ENCODE assay signal across 1 cellular context in the genomic region with DNA sequence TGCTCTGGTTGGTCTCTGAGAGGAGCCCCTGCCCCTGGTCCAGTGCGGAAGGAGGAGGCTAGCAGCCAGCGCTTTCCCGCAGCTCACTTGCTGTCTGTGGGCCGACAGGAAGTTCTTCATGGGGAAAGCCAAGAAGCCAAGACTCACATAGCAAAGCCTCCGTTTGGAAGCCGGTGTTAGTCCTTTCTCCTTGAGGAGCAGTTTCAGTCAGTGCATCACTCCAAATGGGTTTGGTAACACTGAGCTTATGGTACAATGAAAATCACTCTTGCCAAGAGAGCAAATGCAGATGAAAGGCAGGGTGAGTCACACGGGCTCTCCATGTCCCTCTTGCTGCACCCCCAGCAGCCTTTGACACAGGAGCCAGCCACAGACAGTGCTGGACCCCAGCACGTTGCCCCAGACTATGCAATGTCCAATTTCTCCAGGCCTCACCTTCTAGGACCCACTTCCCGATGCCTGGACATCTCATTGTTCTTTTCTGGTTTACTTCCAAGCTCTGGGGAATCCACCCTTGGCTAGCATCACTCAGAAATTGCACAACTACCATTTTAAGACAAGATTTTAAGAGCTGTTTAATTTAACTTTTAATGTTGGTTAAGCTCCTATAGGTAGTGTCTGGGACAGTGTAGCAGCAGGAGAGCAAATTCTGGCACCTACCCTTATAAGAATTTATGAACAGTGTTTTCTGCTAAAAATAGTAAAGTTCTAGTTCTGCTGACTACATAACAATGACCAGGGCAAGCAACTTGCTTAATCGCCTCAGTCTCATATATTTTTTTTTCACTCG.
TF ChIP-seq lines count a peak whose summit lies in the region.

No MANE protein-coding gene starts in this region.

TF ChIP-seq in HepG2, 621 proteins besides CTCF, POLR2A, EP300 and RAD21 (continued from another document):
- TF ChIP-seq, protein P1, sequence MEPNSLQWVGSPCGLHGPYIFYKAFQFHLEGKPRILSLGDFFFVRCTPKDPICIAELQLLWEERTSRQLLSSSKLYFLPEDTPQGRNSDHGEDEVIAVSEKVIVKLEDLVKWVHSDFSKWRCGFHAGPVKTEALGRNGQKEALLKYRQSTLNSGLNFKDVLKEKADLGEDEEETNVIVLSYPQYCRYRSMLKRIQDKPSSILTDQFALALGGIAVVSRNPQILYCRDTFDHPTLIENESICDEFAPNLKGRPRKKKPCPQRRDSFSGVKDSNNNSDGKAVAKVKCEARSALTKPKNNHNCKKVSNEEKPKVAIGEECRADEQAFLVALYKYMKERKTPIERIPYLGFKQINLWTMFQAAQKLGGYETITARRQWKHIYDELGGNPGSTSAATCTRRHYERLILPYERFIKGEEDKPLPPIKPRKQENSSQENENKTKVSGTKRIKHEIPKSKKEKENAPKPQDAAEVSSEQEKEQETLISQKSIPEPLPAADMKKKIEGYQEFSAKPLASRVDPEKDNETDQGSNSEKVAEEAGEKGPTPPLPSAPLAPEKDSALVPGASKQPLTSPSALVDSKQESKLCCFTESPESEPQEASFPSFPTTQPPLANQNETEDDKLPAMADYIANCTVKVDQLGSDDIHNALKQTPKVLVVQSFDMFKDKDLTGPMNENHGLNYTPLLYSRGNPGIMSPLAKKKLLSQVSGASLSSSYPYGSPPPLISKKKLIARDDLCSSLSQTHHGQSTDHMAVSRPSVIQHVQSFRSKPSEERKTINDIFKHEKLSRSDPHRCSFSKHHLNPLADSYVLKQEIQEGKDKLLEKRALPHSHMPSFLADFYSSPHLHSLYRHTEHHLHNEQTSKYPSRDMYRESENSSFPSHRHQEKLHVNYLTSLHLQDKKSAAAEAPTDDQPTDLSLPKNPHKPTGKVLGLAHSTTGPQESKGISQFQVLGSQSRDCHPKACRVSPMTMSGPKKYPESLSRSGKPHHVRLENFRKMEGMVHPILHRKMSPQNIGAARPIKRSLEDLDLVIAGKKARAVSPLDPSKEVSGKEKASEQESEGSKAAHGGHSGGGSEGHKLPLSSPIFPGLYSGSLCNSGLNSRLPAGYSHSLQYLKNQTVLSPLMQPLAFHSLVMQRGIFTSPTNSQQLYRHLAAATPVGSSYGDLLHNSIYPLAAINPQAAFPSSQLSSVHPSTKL (CRISPR knock-in tag; IDR thresholded peaks at IDR 0.05) = no peak
- TF ChIP-seq ZNF530 (CRISPR knock-in tag; IDR thresholded peaks at IDR 0.05; ENCODE audit: low read depth) (no peak), STAT6 (CRISPR knock-in tag; IDR thresholded peaks at IDR 0.05; ENCODE audit: borderline replicate concordance) (no peak), ZNF710 (CRISPR knock-in tag; IDR thresholded peaks at IDR 0.05; ENCODE audit: borderline replicate concordance) (no peak), SMARCE1 (IDR thresholded peaks at IDR 0.05; ENCODE audit: borderline replicate concordance) (no peak), RBAK (CRISPR knock-in tag; IDR thresholded peaks at IDR 0.05) (no peak), ATAD3A (CRISPR knock-in tag; IDR thresholded peaks at IDR 0.05) (no peak), NFE2 (CRISPR knock-in tag; IDR thresholded peaks at IDR 0.05) (no peak), TARDBP (CRISPR knock-in tag; IDR thresholded peaks at IDR 0.05) (no peak), POGZ (CRISPR knock-in tag; IDR thresholded peaks at IDR 0.05) (no peak), RFX3 (CRISPR knock-in tag; IDR thresholded peaks at IDR 0.05) (no peak), PAX8 (CRISPR knock-in tag; IDR thresholded peaks at IDR 0.05; ENCODE audit: borderline replicate concordance) (no peak), ZNF557 (CRISPR knock-in tag; IDR thresholded peaks at IDR 0.05) (no peak), ZNF446 (CRISPR knock-in tag; IDR thresholded peaks at IDR 0.05) (no peak), SP140L (CRISPR knock-in tag; IDR thresholded peaks at IDR 0.05; ENCODE audit: borderline replicate concordance) (no peak), ZNF772 (CRISPR knock-in tag; IDR thresholded peaks at IDR 0.05) (no peak)
